ENCODE assay signal across 18 cellular contexts in genomic region chr15:66595937-66596545, GRCh38. TPM values are rescaled to one million over a fixed set of nuclear protein-coding genes. Genes with fewer than 3 reads are reported as not detected.
A peak's percentile ranks its signal among the peaks of the same experiment; 100 is the strongest.
DNase-seq lines count a peak whose midpoint lies in the region; ATAC-seq and TF ChIP-seq lines count a peak whose summit lies in the region.
"Had no signal": no experiment of that assay in that cellular context is flagged by ENCODE, and none has a peak within 500 bp of the region (broad histone marks: within the 10 kb centered on the region; RNA-seq: fewer than 3 reads in every experiment).

No MANE protein-coding gene starts in this region.

- H3K4me1 ChIP-seq in HEK293 (ENCODE audit: control insufficient read depth, insufficient read depth, low read length) (no peaks in the 10 kb centered on the region), adrenal gland (replicated peaks in 1 of 2) (no peaks in the 10 kb centered on the region)
- H3K4me1 ChIP-seq: foreskin keratinocyte had no signal

- intact Hi-C loops in adrenal gland (cut with DNase I) = no loop called here

- WGBS in adrenal gland, 4 donors = 70 to 79% (median 76%) methylated on average over 8 of the region's 8 CpGs

- CTCF ChIA-PET in HEK293 (lab: Yijun Ruan, JAX) = interaction anchor here (0.7 to 1.5 kb wide), 5 partner anchors 8 to 256 kb away, joined by 3 to 8 read pairs (median 4); no protein-coding TSS in a partner anchor

- H3K9me3 ChIP-seq in HEK293 (ENCODE audit: control insufficient read depth, insufficient read depth, low read depth, low read length) (no peaks in the 10 kb centered on the region), adrenal gland (replicated peaks in 1 of 3) (no peaks in the 10 kb centered on the region)

- DNase-seq in AG10803 (ENCODE audit: low read depth) (peak; percentile 67), RPMI7951 (ENCODE audit: low read depth) (peak; percentile 18), fibroblast of gingiva (ENCODE audit: low read depth) (peak; percentile 44), adrenal gland (no peak), KBM-7 (no peak), OCI-M2 (lab: John Stamatoyannopoulos, UW; ENCODE audit: unreplicated experiment) (no peak)
- DNase-seq: activated naive CD8-positive, alpha-beta T cell treated with anti-CD3 and anti-CD28 coated beads for 36 hours; cortex of kidney; foreskin keratinocyte; mammary epithelial cell; NCI-H1694; NCI-H446 had no signal

- in situ Hi-C loops in KBM-7 (cut with MboI; ENCODE audit: low pct_unique_long_range_greater_than_20kb, low sequenced_read_pairs) = no loop called here

- H3K27ac ChIP-seq in HEK293 (ENCODE audit: extremely low read depth, low read depth, low read length) (no peak overlapping the region), adrenal gland (no peak overlapping the region)
- H3K27ac ChIP-seq: foreskin keratinocyte had no signal

- H3K27me3 ChIP-seq in adrenal gland = no peaks in the 10 kb centered on the region

- no peak for TF ChIP-seq POLR2A in adrenal gland (IDR thresholded peaks at IDR 0.05)

- TF ChIP-seq CTCF in AG10803 (conservative IDR thresholded peaks at IDR 0.05; ENCODE audit: low read length) = no peak; the same call in 1 of the 2 replicates
- no peak for TF ChIP-seq CTCF in HEK293 (tag by site-specific recombination; IDR thresholded peaks at IDR 0.05)
- TF ChIP-seq CTCF in adrenal gland (IDR thresholded peaks at IDR 0.05) = no peak

- H3K36me3 ChIP-seq in HEK293 (ENCODE audit: control insufficient read depth in 2 of 2, insufficient read depth in 1 of 2, low read length in 2 of 2) (no peaks in the 10 kb centered on the region), adrenal gland (replicated peaks in 1 of 2) (no peaks in the 10 kb centered on the region)

- H3K4me3 ChIP-seq in AG10803 (ENCODE audit: low read length) = no peak overlapping the region
- no peak overlapping the region for H3K4me3 ChIP-seq in HEK293 (ENCODE audit: low read depth, low read length)
- no peak overlapping the region for H3K4me3 ChIP-seq in adrenal gland
- H3K4me3 ChIP-seq: GM23338 had no signal

- ATAC-seq in HG02798 (IDR thresholded peaks at IDR 0.05; ENCODE audit: poor library complexity, unreplicated experiment) = no peak
- ATAC-seq: foreskin keratinocyte, GM23338, right cardiac atrium had no signal

- POLR2A ChIA-PET in HEK293 (lab: Yijun Ruan, JAX) = interaction anchor here (0.7 kb wide), 1 partner anchor 1706 kb away, joined by 4 read pairs; no protein-coding TSS in a partner anchor

TF ChIP-seq in HEK293, 187 proteins besides CTCF, POLR2A, EP300 and RAD21:
- peak; percentile 59 for TF ChIP-seq GLIS1 (tag by site-specific recombination; IDR thresholded peaks at IDR 0.05)
- peak; percentile 60; the same call in 1 of the 2 replicates for TF ChIP-seq OSR2 (tag by site-specific recombination; IDR thresholded peaks at IDR 0.05)
- peak; percentile 65 for TF ChIP-seq ZFP69B (tag by site-specific recombination; IDR thresholded peaks at IDR 0.05)
- peak; percentile 39; the same call in 1 of the 2 replicates for TF ChIP-seq ZNF629 (tag by site-specific recombination; IDR thresholded peaks at IDR 0.05)
- TF ChIP-seq ZNF350 (tag by site-specific recombination; IDR thresholded peaks at IDR 0.05) = no peak
- TF ChIP-seq ZNF600 (tag by site-specific recombination; IDR thresholded peaks at IDR 0.05) = peak; percentile 36; the same call in 1 of the 2 replicates
- TF ChIP-seq ZNF426 (tag by site-specific recombination; IDR thresholded peaks at IDR 0.05) = no peak
- TF ChIP-seq ZNF549 (tag by site-specific recombination; IDR thresholded peaks at IDR 0.05) = no peak
- peak; percentile 70 for TF ChIP-seq ZIC2 (tag by site-specific recombination; IDR thresholded peaks at IDR 0.05)
- peak; percentile 79 for TF ChIP-seq SCRT2 (tag by site-specific recombination; IDR thresholded peaks at IDR 0.05)
- TF ChIP-seq ZBTB44 (tag by site-specific recombination; IDR thresholded peaks at IDR 0.05) = peak; percentile 79

RNA-seq across cellular contexts. Expression of gene LCTL, which starts 30.2 kb away (rescaled TPM):
- 2.2 and 2.8 TPM in 2 replicates for total RNA-seq in RPMI7951 (2014; rRNA removed; shearing (Covaris generic))
- total RNA-seq in adrenal gland = not detected
- under 1 TPM in 2 of 3 donors, not detected in 1; 0.03 to 0.16 TPM for polyA plus RNA-seq in adrenal gland
- total RNA-seq: activated naive CD8-positive, alpha-beta T cell treated with anti-CD3 and anti-CD28 coated beads for 36 hours; kidney; osteocyte; right cardiac atrium had no signal
- polyA plus RNA-seq: right cardiac atrium had no signal

Comparison
In these comparisons a context has a peak if more than half of its experiments do, and no peak if none do; other contexts are left out.
1. DNase-seq: peak in AG10803 (single experiment), RPMI7951 (single experiment) and fibroblast of gingiva (single experiment); none in adrenal gland (0 of 7), KBM-7 (single experiment) and OCI-M2 (single experiment).